ENCODE assay signal across 10 cellular contexts in genomic region chr5:134552301-134552700, GRCh38. TPM values are rescaled to one million over a fixed set of nuclear protein-coding genes. Genes with fewer than 3 reads are reported as not detected.
DNase-seq lines count a peak whose midpoint lies in the region; ATAC-seq and TF ChIP-seq lines count a peak whose summit lies in the region.
"Had no signal": no experiment of that assay in that cellular context is flagged by ENCODE, and none has a peak within 500 bp of the region (broad histone marks: within the 10 kb centered on the region; RNA-seq: fewer than 3 reads in every experiment).

No MANE protein-coding gene starts in this region.

- no peaks in the 10 kb centered on the region for H3K27me3 Mint-ChIP-seq in activated T-helper 17 cell treated with anti-CD3 and anti-CD28 coated beads, Interleukin-2, amount 50 U/mL, for 72 hours
- no peaks in the 10 kb centered on the region for H3K27me3 Mint-ChIP-seq in stimulated activated memory B cell treated with anti-CD40 and anti-IgM and Interleukin-4, amounts not matched to agents 10 μg/mL and 1 μg/mL and 100 μg/mL, for 72 hours
- H3K27me3 Mint-ChIP-seq: stimulated activated naive CD8-positive, alpha-beta T cell treated with anti-CD3 and anti-CD28 coated beads, Interleukin-15, Interleukin-2, amounts not matched to agents 100 ng/mL and 50 ng/mL, for 24 hours had no signal

- H3K36me3 Mint-ChIP-seq in activated T-helper 17 cell treated with anti-CD3 and anti-CD28 coated beads, Interleukin-2, amount 50 U/mL, for 72 hours (ENCODE audit: low read depth): peaks cover 97% of the 10 kb centered on the region
- peaks cover 81% of the 10 kb centered on the region for H3K36me3 Mint-ChIP-seq in stimulated activated memory B cell treated with anti-CD40 and anti-IgM and Interleukin-4, amounts not matched to agents 10 μg/mL and 1 μg/mL and 100 μg/mL, for 72 hours

- no peak overlapping the region for H3K4me3 ChIP-seq in heart right ventricle

- intact Hi-C loops in heart right ventricle (cut with DNase I): loop anchor here in 2 of 10 donors (2.0 kb wide), 1 partner anchor 26 kb away; no protein-coding TSS in a partner anchor

- H3K9me3 Mint-ChIP-seq in activated T-helper 17 cell treated with anti-CD3 and anti-CD28 coated beads, Interleukin-2, amount 50 U/mL, for 72 hours: peaks cover 4% of the 10 kb centered on the region
- H3K9me3 Mint-ChIP-seq in stimulated activated memory B cell treated with anti-CD40 and anti-IgM and Interleukin-4, amounts not matched to agents 10 μg/mL and 1 μg/mL and 100 μg/mL, for 72 hours: no peaks in the 10 kb centered on the region
- H3K9me3 Mint-ChIP-seq: stimulated activated naive CD8-positive, alpha-beta T cell treated with anti-CD3 and anti-CD28 coated beads, Interleukin-15, Interleukin-2, amounts not matched to agents 100 ng/mL and 50 ng/mL, for 24 hours had no signal

- peak overlapping the region; percentile 61 for H3K27ac Mint-ChIP-seq in activated T-helper 17 cell treated with anti-CD3 and anti-CD28 coated beads, Interleukin-2, amount 50 U/mL, for 72 hours
- peak overlapping the region; percentile 89 for H3K27ac Mint-ChIP-seq in stimulated activated memory B cell treated with anti-CD40 and anti-IgM and Interleukin-4, amounts not matched to agents 10 μg/mL and 1 μg/mL and 100 μg/mL, for 72 hours

- no peak overlapping the region for H3K4me3 Mint-ChIP-seq in activated T-helper 17 cell treated with anti-CD3 and anti-CD28 coated beads, Interleukin-2, amount 50 U/mL, for 72 hours
- no peak overlapping the region for H3K4me3 Mint-ChIP-seq in stimulated activated memory B cell treated with anti-CD40 and anti-IgM and Interleukin-4, amounts not matched to agents 10 μg/mL and 1 μg/mL and 100 μg/mL, for 72 hours
- H3K4me3 Mint-ChIP-seq: stimulated activated naive CD8-positive, alpha-beta T cell treated with anti-CD3 and anti-CD28 coated beads, Interleukin-15, Interleukin-2, amounts not matched to agents 100 ng/mL and 50 ng/mL, for 24 hours had no signal

- peaks cover 38 to 89% (median 76%) of the 10 kb centered on the region in 9 donors for H3K4me1 ChIP-seq in heart right ventricle

- no peak for ATAC-seq in activated T-helper 17 cell treated with anti-CD3 and anti-CD28 coated beads, Interleukin-2, amount 50 U/mL, for 72 hours (replicated peaks)
- ATAC-seq in heart right ventricle (peak; percentile 36 to 77 (median 70)), HG03520 (IDR thresholded peaks at IDR 0.05; ENCODE audit: unreplicated experiment) (no peak)
- no peak for ATAC-seq in stimulated activated memory B cell treated with anti-CD40 and anti-IgM and Interleukin-4, amounts not matched to agents 10 μg/mL and 1 μg/mL and 100 μg/mL, for 72 hours

- peaks cover 0 to 64% (median 0%) of the 10 kb centered on the region in 9 donors for H3K36me3 ChIP-seq in heart right ventricle

- H3K9me3 ChIP-seq in heart right ventricle: no peaks in the 10 kb centered on the region

- DNase-seq in HCEC 1CT (peak; percentile 89), heart right ventricle (peak; percentile 77 to 80), NOMO-1 treated with dmso at 0.1 percent for 144 hours (lab: John Stamatoyannopoulos, UW; ENCODE audit: unreplicated experiment) (no peak), AML-193 (lab: John Stamatoyannopoulos, UW) (no peak)
- no peak for DNase-seq in stimulated activated CD8-positive, alpha-beta memory T cell treated with anti-CD3 and anti-CD28 coated beads, Interleukin-4, amount 100 ng/mL, for 48 hours
- DNase-seq: occipital lobe had no signal

- 31 to 48% methylated on average over 3 of the region's 3 CpGs for WGBS in heart right ventricle, 2 donors

- peak overlapping the region; percentile 53 to 95 (median 82) for H3K27ac ChIP-seq in heart right ventricle

- H3K27me3 ChIP-seq in heart right ventricle: no peaks in the 10 kb centered on the region

- peaks cover 54% of the 10 kb centered on the region for H3K4me1 Mint-ChIP-seq in activated T-helper 17 cell treated with anti-CD3 and anti-CD28 coated beads, Interleukin-2, amount 50 U/mL, for 72 hours
- peaks cover 98% of the 10 kb centered on the region for H3K4me1 Mint-ChIP-seq in stimulated activated memory B cell treated with anti-CD40 and anti-IgM and Interleukin-4, amounts not matched to agents 10 μg/mL and 1 μg/mL and 100 μg/mL, for 72 hours

- TF ChIP-seq CTCF in heart right ventricle (IDR thresholded peaks at IDR 0.05): no peak

RNA-seq across cellular contexts. Expression of gene JADE2, which starts 26.8 kb away (rescaled TPM):
- total RNA-seq in activated T-helper 17 cell treated with anti-CD3 and anti-CD28 coated beads, Interleukin-2, amount 50 U/mL, for 72 hours: 10 to 100 TPM; 75.3 to 93.3 TPM
- total RNA-seq in heart right ventricle: 10 to 100 TPM; 17.9 to 38.5 (median 25.2) TPM
- 1 to 10 TPM; 5.4 to 7.9 TPM for polyA plus RNA-seq in heart right ventricle

Comparison
In these comparisons a context has a peak if more than half of its experiments do, and no peak if none do; other contexts are left out.
1. DNase-seq: peak in HCEC 1CT (single experiment) and heart right ventricle (2 of 2); none in stimulated activated CD8-positive, alpha-beta memory T cell treated with anti-CD3 and anti-CD28 coated beads, Interleukin-4, amount 100 ng/mL, for 48 hours (single experiment), NOMO-1 treated with dmso at 0.1 percent for 144 hours (single experiment) and AML-193 (0 of 2).
2. ATAC-seq: peak in heart right ventricle (8 of 8); none in activated T-helper 17 cell treated with anti-CD3 and anti-CD28 coated beads, Interleukin-2, amount 50 U/mL, for 72 hours (single experiment), stimulated activated memory B cell treated with anti-CD40 and anti-IgM and Interleukin-4, amounts not matched to agents 10 μg/mL and 1 μg/mL and 100 μg/mL, for 72 hours (single experiment) and HG03520 (single experiment).